8 cellular contexts compared by ENCODE assay signal in genomic region chr10:88064608-88065383, GRCh38.
DNase-seq lines count a peak whose midpoint lies in the region; ATAC-seq and TF ChIP-seq lines count a peak whose summit lies in the region.

No MANE protein-coding gene starts in this region.

- no peaks in the 10 kb centered on the region for H4K20me1 ChIP-seq in PC-9 (ENCODE audit: insufficient read depth)

- no peak for TF ChIP-seq CTCF in PC-9 (conservative IDR thresholded peaks at IDR 0.05)

- H3K9me2 ChIP-seq in PC-9 (ENCODE audit: insufficient read depth): no peaks in the 10 kb centered on the region

- H3K36me3 ChIP-seq in PC-9 (ENCODE audit: low read depth): no peaks in the 10 kb centered on the region

- H3K27ac ChIP-seq in PC-9: no peak overlapping the region

- H2AFZ ChIP-seq in PC-9: no peak overlapping the region

- CTCF ChIA-PET in PC-9 (lab: Charles Lee): no interaction called here

- no peaks in the 10 kb centered on the region for H3K9me3 Mint-ChIP-seq in dendritic cell treated with granulocyte-macrophage colony-stimulating factor and Interleukin-4, amounts not matched to agents 40 ng/mL and 50 ng/mL, for 4 days

- intact Hi-C loops in dendritic cell treated with granulocyte-macrophage colony-stimulating factor and Interleukin-4, amounts not matched to agents 40 ng/mL and 50 ng/mL, for 4 days (cut with micrococcal nuclease): loop anchor here (5.0 kb wide), 2 partner anchors 37 to 38 kb away; no protein-coding TSS in a partner anchor
- intact Hi-C loops in PC-9 (cut with micrococcal nuclease; ENCODE audit: unreplicated experiment): no loop called here

- H3K4me1 Mint-ChIP-seq in dendritic cell treated with granulocyte-macrophage colony-stimulating factor and Interleukin-4, amounts not matched to agents 40 ng/mL and 50 ng/mL, for 4 days (ENCODE audit: low read depth): peaks cover 86% of the 10 kb centered on the region

- H3K4me3 Mint-ChIP-seq in dendritic cell treated with granulocyte-macrophage colony-stimulating factor and Interleukin-4, amounts not matched to agents 40 ng/mL and 50 ng/mL, for 4 days: no peak overlapping the region

- POLR2A ChIA-PET in PC-9 (lab: Charles Lee; ENCODE audit: unreplicated experiment): no interaction called here

- peak; percentile 10 for DNase-seq in activated naive CD4-positive, alpha-beta T cell treated with Interleukin-2 at 50 U/mL for 16 hours
- no peak for DNase-seq in activated naive CD4-positive, alpha-beta T cell (lab: John Stamatoyannopoulos, UW)
- DNase-seq in NOMO-1 treated with dmso at 0.1 percent for 144 hours (lab: John Stamatoyannopoulos, UW; ENCODE audit: unreplicated experiment) (peak; percentile 99), inferior parietal cortex (ENCODE audit: extremely low spot score) (no peak), PC-9 (no peak)
- peak; percentile 29 for DNase-seq in stimulated activated CD4-positive, alpha-beta T cell treated with anti-CD3 and anti-CD28 coated beads, Interleukin-1b, Interleukin-23, amount 100 ng/mL, for 48 hours

- BruUV-seq in PC-9 (replicated peaks; lab: Mats Ljungman, UMichigan): no TSS peak

- H3K79me2 ChIP-seq in PC-9 (ENCODE audit: low read depth): no peaks in the 10 kb centered on the region

- no peaks in the 10 kb centered on the region for H3K27me3 ChIP-seq in PC-9 (ENCODE audit: insufficient read depth, low read depth)

- peak overlapping the region; percentile 12 for H3K27ac Mint-ChIP-seq in dendritic cell treated with granulocyte-macrophage colony-stimulating factor and Interleukin-4, amounts not matched to agents 40 ng/mL and 50 ng/mL, for 4 days

- H3F3A ChIP-seq in PC-9 (ENCODE audit: insufficient read depth, low read depth): no peaks in the 10 kb centered on the region

- peaks cover 13% of the 10 kb centered on the region; the same call in 1 of the 2 replicates for H3K4me1 ChIP-seq in PC-9 (replicated peaks; ENCODE audit: insufficient read depth)

- peak; percentile 69 for ATAC-seq in HG02798 (IDR thresholded peaks at IDR 0.05; ENCODE audit: poor library complexity, unreplicated experiment)

- H3K36me3 Mint-ChIP-seq in dendritic cell treated with granulocyte-macrophage colony-stimulating factor and Interleukin-4, amounts not matched to agents 40 ng/mL and 50 ng/mL, for 4 days (ENCODE audit: low read depth): no peaks in the 10 kb centered on the region

- no peak overlapping the region for H3K4me3 ChIP-seq in PC-9

- no peak overlapping the region for H3K4me2 ChIP-seq in PC-9

- H3K27me3 Mint-ChIP-seq in dendritic cell treated with granulocyte-macrophage colony-stimulating factor and Interleukin-4, amounts not matched to agents 40 ng/mL and 50 ng/mL, for 4 days: no peaks in the 10 kb centered on the region

- H3K9me3 ChIP-seq in PC-9 (ENCODE audit: insufficient read depth, low read depth): no peaks in the 10 kb centered on the region

Comparison
In these comparisons a context has a peak if more than half of its experiments do, and no peak if none do; other contexts are left out.
1. DNase-seq: peak in activated naive CD4-positive, alpha-beta T cell treated with Interleukin-2 at 50 U/mL for 16 hours (single experiment), NOMO-1 treated with dmso at 0.1 percent for 144 hours (single experiment) and stimulated activated CD4-positive, alpha-beta T cell treated with anti-CD3 and anti-CD28 coated beads, Interleukin-1b, Interleukin-23, amount 100 ng/mL, for 48 hours (single experiment); none in activated naive CD4-positive, alpha-beta T cell (0 of 4), inferior parietal cortex (single experiment) and PC-9 (0 of 2).